Comparison of ENCODE assay signal across 19 cellular contexts in genomic region chr2:46066591-46066990, GRCh38.
DNase-seq lines count a peak whose midpoint lies in the region; ATAC-seq and TF ChIP-seq lines count a peak whose summit lies in the region.
"Had no signal": no experiment of that assay in that cellular context is flagged by ENCODE, and none has a peak within 500 bp of the region (broad histone marks: within the 10 kb centered on the region; RNA-seq: fewer than 3 reads in every experiment).

No MANE protein-coding gene starts in this region.

- H3K4me3 ChIP-seq in left ventricle myocardium inferior, result no peak overlapping the region
- H3K4me3 ChIP-seq in RWPE2 (ENCODE audit: severe bottlenecking), result no peak overlapping the region
- no peak overlapping the region for H3K4me3 ChIP-seq in endodermal cell (ENCODE audit: low read length)
- no peak overlapping the region for H3K4me3 ChIP-seq in upper lobe of left lung
- no peak overlapping the region for H3K4me3 ChIP-seq in esophagus squamous epithelium
- H3K4me3 ChIP-seq: left lung had no signal

- H3K4me1 ChIP-seq in left ventricle myocardium inferior (peaks cover 31% of the 10 kb centered on the region), RWPE2 (ENCODE audit: insufficient read depth, poor library complexity, severe bottlenecking) (peaks cover 29% of the 10 kb centered on the region), endodermal cell (ENCODE audit: control insufficient read depth, insufficient read depth, low read length) (no peaks in the 10 kb centered on the region), upper lobe of left lung (peaks cover 5 to 22% (median 14%) of the 10 kb centered on the region in 4 donors), esophagus squamous epithelium (peaks cover 0 to 12% (median 6%) of the 10 kb centered on the region in 3 donors)

- TF ChIP-seq EP300 in upper lobe of left lung (IDR thresholded peaks at IDR 0.05), result no peak

- H3K4me1 Mint-ChIP-seq in endodermal cell, result peaks cover 15% of the 10 kb centered on the region

- no peaks in the 10 kb centered on the region for H3K9me3 Mint-ChIP-seq in endodermal cell
- H3K9me3 Mint-ChIP-seq: effector memory CD8-positive, alpha-beta T cell had no signal

- intact Hi-C loops in left ventricle myocardium inferior (cut with micrococcal nuclease) (no loop called here), Right ventricle myocardium superior (cut with DNase I) (loop anchor here (10.0 kb wide), 2 partner anchors 68 to 298 kb away; no protein-coding TSS in a partner anchor), esophagus squamous epithelium (cut with DNase I) (loop anchor here (10.0 kb wide), 1 partner anchor 228 kb away; the partner anchor contains the start of gene EPAS1)

- no peaks in the 10 kb centered on the region for H3K36me3 ChIP-seq in left ventricle myocardium inferior
- no peaks in the 10 kb centered on the region for H3K36me3 ChIP-seq in RWPE2 (ENCODE audit: low read depth)
- H3K36me3 ChIP-seq in endodermal cell (ENCODE audit: control insufficient read depth, insufficient read depth, low read length), result no peaks in the 10 kb centered on the region
- H3K36me3 ChIP-seq in upper lobe of left lung, result no peaks in the 10 kb centered on the region
- H3K36me3 ChIP-seq in esophagus squamous epithelium, result no peaks in the 10 kb centered on the region
- H3K36me3 ChIP-seq: left lung, neutrophil had no signal

- H3K9me3 ChIP-seq in left ventricle myocardium inferior (replicated peaks) (no peaks in the 10 kb centered on the region), RWPE2 (ENCODE audit: severe bottlenecking) (no peaks in the 10 kb centered on the region), endodermal cell (ENCODE audit: control insufficient read depth, low read length) (no peaks in the 10 kb centered on the region), upper lobe of left lung (no peaks in the 10 kb centered on the region), esophagus squamous epithelium (no peaks in the 10 kb centered on the region)
- H3K9me3 ChIP-seq: left lung, neutrophil had no signal

- no peak for ATAC-seq in Right ventricle myocardium superior (ENCODE audit: poor library complexity)
- no peak for ATAC-seq in RWPE2 (ENCODE audit: low read depth)
- ATAC-seq in upper lobe of left lung (ENCODE audit: low FRiP score in 2 of 2), result no peak
- ATAC-seq: effector memory CD8-positive, alpha-beta T cell; left lung had no signal

- H3K27me3 Mint-ChIP-seq in endodermal cell (ENCODE audit: insufficient read depth), result no peaks in the 10 kb centered on the region

- H3K4me3 Mint-ChIP-seq in endodermal cell, result no peak overlapping the region
- H3K4me3 Mint-ChIP-seq: effector memory CD8-positive, alpha-beta T cell had no signal

- H3K27ac ChIP-seq in left ventricle myocardium inferior (replicated peaks) (peak overlapping the region; percentile 78), RWPE2 (ENCODE audit: poor library complexity, severe bottlenecking) (peak overlapping the region; percentile 91), endodermal cell (ENCODE audit: low read depth, low read length) (no peak overlapping the region), upper lobe of left lung (peak overlapping the region in 3 of 4 donors; percentile 61 to 72 (median 71)), esophagus squamous epithelium (no peak overlapping the region)
- H3K27ac ChIP-seq: neutrophil had no signal

- no peak overlapping the region for H3K27ac Mint-ChIP-seq in endodermal cell

- no peaks in the 10 kb centered on the region for H3K36me3 Mint-ChIP-seq in endodermal cell (ENCODE audit: low read depth)

- no peak overlapping the region for H3K9ac ChIP-seq in endodermal cell (ENCODE audit: extremely low read depth, low read length, poor library complexity, severe bottlenecking)

- no peak for DNase-seq in left ventricle myocardium inferior
- no peak for DNase-seq in Right ventricle myocardium superior
- DNase-seq in RWPE2 (ENCODE audit: low spot score), result no peak
- DNase-seq in endodermal cell, result peak; percentile 1
- DNase-seq in upper lobe of left lung, result no peak
- no peak for DNase-seq in esophagus squamous epithelium (lab: John Stamatoyannopoulos, UW)
- no peak for DNase-seq in HCEC 1CT
- no peak for DNase-seq in activated CD4-positive, alpha-beta T cell treated with anti-CD3 and anti-CD28 coated beads, Interleukin-2, amount 50 U/mL, for 48 hours
- DNase-seq: activated CD4-positive, alpha-beta T cell treated with anti-CD3 and anti-CD28 coated beads for 48 hours; activated naive CD4-positive, alpha-beta T cell treated with Interleukin-2 at 50 U/mL for 16 hours; anterior cingulate cortex; effector memory CD8-positive, alpha-beta T cell; GDM1; left lung; NCI-H146; NCI-H526 treated with DMSO at 0.1 percent for 48 hours; SHP77 treated with DMSO at 0.1 percent for 48 hours; stimulated activated CD4-positive, alpha-beta T cell treated with anti-CD3 and anti-CD28 coated beads, Interleukin-4, amount 100 ng/mL, for 4 hours had no signal

- TF ChIP-seq CTCF in left ventricle myocardium inferior (IDR thresholded peaks at IDR 0.05; ENCODE audit: borderline replicate concordance) (no peak), RWPE2 (IDR thresholded peaks at IDR 0.05; ENCODE audit: poor library complexity, severe bottlenecking) (no peak), endodermal cell (conservative IDR thresholded peaks at IDR 0.05) (no peak), upper lobe of left lung (IDR thresholded peaks at IDR 0.05) (no peak), esophagus squamous epithelium (IDR thresholded peaks at IDR 0.05) (no peak)

- no peaks in the 10 kb centered on the region for H3K27me3 ChIP-seq in left ventricle myocardium inferior (ENCODE audit: low read depth)
- no peaks in the 10 kb centered on the region for H3K27me3 ChIP-seq in RWPE2 (ENCODE audit: insufficient read depth, poor library complexity, severe bottlenecking)
- H3K27me3 ChIP-seq in endodermal cell (ENCODE audit: control insufficient read depth, insufficient read depth, low read length, poor library complexity, severe bottlenecking), result peaks cover 4% of the 10 kb centered on the region
- no peaks in the 10 kb centered on the region for H3K27me3 ChIP-seq in upper lobe of left lung
- H3K27me3 ChIP-seq in esophagus squamous epithelium, result no peaks in the 10 kb centered on the region
- H3K27me3 ChIP-seq: left lung, neutrophil had no signal

- no peak for TF ChIP-seq POLR2A in upper lobe of left lung (IDR thresholded peaks at IDR 0.05)
- no peak for TF ChIP-seq POLR2A in esophagus squamous epithelium (IDR thresholded peaks at IDR 0.05)

- 93 to 100% methylated on average over 3 to 4 of the region's 4 CpGs for WGBS in endodermal cell (ENCODE audit: insufficient coverage in 1 of 2, insufficient read length in 1 of 2), 2 experiments
- WGBS in upper lobe of left lung, 2 donors, result 74 to 82% methylated on average over 4 of the region's 4 CpGs
- WGBS in esophagus squamous epithelium, 2 donors, result 72 to 84% methylated on average over 4 of the region's 4 CpGs

Comparison
In these comparisons a context has a peak if more than half of its experiments do, and no peak if none do; other contexts are left out.
1. H3K27ac ChIP-seq: peak in left ventricle myocardium inferior (single experiment), RWPE2 (single experiment) and upper lobe of left lung (3 of 4); none in endodermal cell (single experiment) and esophagus squamous epithelium (0 of 4).